ENCODE assay signal across 2 cellular contexts in the genomic region with DNA sequence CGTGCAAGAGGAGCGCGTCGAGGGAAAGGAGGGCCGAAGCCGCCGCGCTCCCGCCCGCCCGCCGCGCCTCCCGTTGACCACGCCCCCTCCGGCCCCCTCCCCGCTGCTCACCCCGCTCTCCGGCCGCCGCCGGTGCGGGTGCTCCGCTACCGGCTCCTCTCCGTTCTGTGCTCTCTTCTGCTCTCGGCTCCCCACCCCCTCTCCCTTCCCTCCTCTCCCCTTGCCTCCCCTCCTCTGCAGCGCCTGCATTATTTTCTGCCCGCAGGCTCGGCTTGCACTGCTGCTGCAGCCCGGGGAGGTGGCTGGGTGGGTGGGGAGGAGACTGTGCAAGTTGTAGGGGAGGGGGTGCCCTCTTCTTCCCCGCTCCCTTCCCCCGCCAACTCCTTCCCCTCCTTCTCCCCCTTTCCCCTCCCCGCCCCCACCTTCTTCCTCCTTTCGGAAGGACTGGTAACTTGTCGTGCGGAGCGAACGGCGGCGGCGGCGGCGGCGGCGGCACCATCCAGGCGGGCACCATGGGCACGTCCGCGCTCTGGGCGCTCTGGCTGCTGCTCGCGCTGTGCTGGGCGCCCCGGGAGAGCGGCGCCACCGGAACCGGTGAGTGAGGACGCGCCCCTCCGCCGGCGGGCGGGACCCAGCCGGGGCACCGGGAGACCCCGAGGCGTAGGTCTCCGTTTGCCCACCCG.
TF ChIP-seq lines count a peak whose summit lies in the region.

A gene (plus strand): TSS at position 110 of the 683 bp plus-strand sequence. CDS start 403 bp downstream, at position 513.

TF ChIP-seq in IMR-90, 13 proteins besides CTCF, POLR2A, EP300 and RAD21:
- peak; percentile 14; the same call in 1 of the 2 replicates for TF ChIP-seq MAZ (IDR thresholded peaks at IDR 0.05; ENCODE audit: borderline replicate concordance, low read depth, low read length)
- TF ChIP-seq, protein P1, sequence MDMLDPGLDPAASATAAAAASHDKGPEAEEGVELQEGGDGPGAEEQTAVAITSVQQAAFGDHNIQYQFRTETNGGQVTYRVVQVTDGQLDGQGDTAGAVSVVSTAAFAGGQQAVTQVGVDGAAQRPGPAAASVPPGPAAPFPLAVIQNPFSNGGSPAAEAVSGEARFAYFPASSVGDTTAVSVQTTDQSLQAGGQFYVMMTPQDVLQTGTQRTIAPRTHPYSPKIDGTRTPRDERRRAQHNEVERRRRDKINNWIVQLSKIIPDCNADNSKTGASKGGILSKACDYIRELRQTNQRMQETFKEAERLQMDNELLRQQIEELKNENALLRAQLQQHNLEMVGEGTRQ (IDR thresholded peaks at IDR 0.05; ENCODE audit: low read depth, low read length), result no peak
- TF ChIP-seq SMC3 (IDR thresholded peaks at IDR 0.05; ENCODE audit: low read depth, low read length), result no peak
- no peak for TF ChIP-seq FOS (IDR thresholded peaks at IDR 0.05; ENCODE audit: low read depth, low read length)

TF ChIP-seq in HepG2, 621 proteins besides CTCF, POLR2A, EP300 and RAD21:
- peak; percentile 5 for TF ChIP-seq HNRNPLL (IDR thresholded peaks at IDR 0.05; ENCODE audit: low read depth, low read length, poor library complexity, severe bottlenecking)
- TF ChIP-seq ZNF383 (CRISPR knock-in tag; IDR thresholded peaks at IDR 0.05; ENCODE audit: borderline replicate concordance), result no peak
- TF ChIP-seq, protein P2, sequence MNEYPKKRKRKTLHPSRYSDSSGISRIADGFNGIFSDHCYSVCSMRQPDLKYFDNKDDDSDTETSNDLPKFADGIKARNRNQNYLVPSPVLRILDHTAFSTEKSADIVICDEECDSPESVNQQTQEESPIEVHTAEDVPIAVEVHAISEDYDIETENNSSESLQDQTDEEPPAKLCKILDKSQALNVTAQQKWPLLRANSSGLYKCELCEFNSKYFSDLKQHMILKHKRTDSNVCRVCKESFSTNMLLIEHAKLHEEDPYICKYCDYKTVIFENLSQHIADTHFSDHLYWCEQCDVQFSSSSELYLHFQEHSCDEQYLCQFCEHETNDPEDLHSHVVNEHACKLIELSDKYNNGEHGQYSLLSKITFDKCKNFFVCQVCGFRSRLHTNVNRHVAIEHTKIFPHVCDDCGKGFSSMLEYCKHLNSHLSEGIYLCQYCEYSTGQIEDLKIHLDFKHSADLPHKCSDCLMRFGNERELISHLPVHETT (CRISPR knock-in tag; conservative IDR thresholded peaks at IDR 0.05), result 0 out of 2 replicates have a peak, but pooled peaks have one; percentile 14
- peak; percentile 15; the same call in 1 of the 2 replicates for TF ChIP-seq KDM2A (CRISPR knock-in tag; IDR thresholded peaks at IDR 0.05; ENCODE audit: borderline replicate concordance, low read depth)
- no peak for TF ChIP-seq SNAPC2 (CRISPR knock-in tag; IDR thresholded peaks at IDR 0.05)
- peak; percentile 76 for TF ChIP-seq HNRNPK (IDR thresholded peaks at IDR 0.05; ENCODE audit: low read depth, low read length, poor library complexity, severe bottlenecking)
- TF ChIP-seq MTA1 (CRISPR knock-in tag; IDR thresholded peaks at IDR 0.05; ENCODE audit: borderline replicate concordance), result 0 out of 2 replicates have a peak, but pooled peaks have one; percentile 18
- TF ChIP-seq IKZF1 (IDR thresholded peaks at IDR 0.05), result no peak
- TF ChIP-seq, protein P3, sequence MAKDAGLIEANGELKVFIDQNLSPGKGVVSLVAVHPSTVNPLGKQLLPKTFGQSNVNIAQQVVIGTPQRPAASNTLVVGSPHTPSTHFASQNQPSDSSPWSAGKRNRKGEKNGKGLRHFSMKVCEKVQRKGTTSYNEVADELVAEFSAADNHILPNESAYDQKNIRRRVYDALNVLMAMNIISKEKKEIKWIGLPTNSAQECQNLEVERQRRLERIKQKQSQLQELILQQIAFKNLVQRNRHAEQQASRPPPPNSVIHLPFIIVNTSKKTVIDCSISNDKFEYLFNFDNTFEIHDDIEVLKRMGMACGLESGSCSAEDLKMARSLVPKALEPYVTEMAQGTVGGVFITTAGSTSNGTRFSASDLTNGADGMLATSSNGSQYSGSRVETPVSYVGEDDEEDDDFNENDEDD (CRISPR knock-in tag; IDR thresholded peaks at IDR 0.05; ENCODE audit: borderline replicate concordance), result no peak
- TF ChIP-seq FOXA3 (CRISPR knock-in tag; IDR thresholded peaks at IDR 0.05), result no peak
- 0 out of 2 replicates have a peak, but pooled peaks have one; percentile 22 for TF ChIP-seq SP4 (CRISPR knock-in tag; IDR thresholded peaks at IDR 0.05)
- TF ChIP-seq GFI1 (CRISPR knock-in tag; IDR thresholded peaks at IDR 0.05; ENCODE audit: borderline replicate concordance), result no peak
- 0 out of 2 replicates have a peak, but pooled peaks have one; percentile 9 for TF ChIP-seq PCBP1 (IDR thresholded peaks at IDR 0.05; ENCODE audit: borderline replicate concordance, low read depth, low read length)
- TF ChIP-seq, protein P4, sequence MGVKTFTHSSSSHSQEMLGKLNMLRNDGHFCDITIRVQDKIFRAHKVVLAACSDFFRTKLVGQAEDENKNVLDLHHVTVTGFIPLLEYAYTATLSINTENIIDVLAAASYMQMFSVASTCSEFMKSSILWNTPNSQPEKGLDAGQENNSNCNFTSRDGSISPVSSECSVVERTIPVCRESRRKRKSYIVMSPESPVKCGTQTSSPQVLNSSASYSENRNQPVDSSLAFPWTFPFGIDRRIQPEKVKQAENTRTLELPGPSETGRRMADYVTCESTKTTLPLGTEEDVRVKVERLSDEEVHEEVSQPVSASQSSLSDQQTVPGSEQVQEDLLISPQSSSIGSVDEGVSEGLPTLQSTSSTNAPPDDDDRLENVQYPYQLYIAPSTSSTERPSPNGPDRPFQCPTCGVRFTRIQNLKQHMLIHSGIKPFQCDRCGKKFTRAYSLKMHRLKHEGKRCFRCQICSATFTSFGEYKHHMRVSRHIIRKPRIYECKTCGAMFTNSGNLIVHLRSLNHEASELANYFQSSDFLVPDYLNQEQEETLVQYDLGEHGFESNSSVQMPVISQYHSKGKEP (CRISPR knock-in tag; IDR thresholded peaks at IDR 0.05), result no peak
- TF ChIP-seq, protein P5, sequence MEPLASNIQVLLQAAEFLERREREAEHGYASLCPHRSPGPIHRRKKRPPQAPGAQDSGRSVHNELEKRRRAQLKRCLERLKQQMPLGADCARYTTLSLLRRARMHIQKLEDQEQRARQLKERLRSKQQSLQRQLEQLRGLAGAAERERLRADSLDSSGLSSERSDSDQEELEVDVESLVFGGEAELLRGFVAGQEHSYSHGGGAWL (CRISPR knock-in tag; IDR thresholded peaks at IDR 0.05), result 0 out of 2 replicates have a peak, but pooled peaks have one; percentile 58
